8 cellular contexts compared by ENCODE assay signal in genomic region chr10:14010083-14010551, GRCh38.
DNase-seq lines count a peak whose midpoint lies in the region; ATAC-seq lines count a peak whose summit lies in the region.

No MANE protein-coding gene starts in this region.

- H2BK120ac ChIP-seq in mesenchymal stem cell (ENCODE audit: low read depth, low read length) = no peak overlapping the region

- peak overlapping the region in 1 of 2 experiments; percentile 87 for H2BK12ac ChIP-seq in mesenchymal stem cell (ENCODE audit: low read length in 2 of 2)

- peaks cover 32 to 38% (median 35%) of the 10 kb centered on the region in 10 experiments for H3K4me1 ChIP-seq in BLaER1 treated with 17β-estradiol and CSF1 and Interleukin-3, amounts not matched to agents 10 nM and 100 nM
- peaks cover 2% of the 10 kb centered on the region for H3K4me1 ChIP-seq in mesenchymal stem cell (ENCODE audit: control insufficient read depth, insufficient read depth, low read depth, low read length)

- peak overlapping the region in 1 of 2 experiments; percentile 88 for H3K4ac ChIP-seq in mesenchymal stem cell (ENCODE audit: low read depth in 1 of 2, low read length in 2 of 2)

- H3K18ac ChIP-seq in mesenchymal stem cell (ENCODE audit: low read depth in 1 of 2, low read length in 2 of 2) = peak overlapping the region in 1 of 2 experiments; percentile 55

- peak overlapping the region; percentile 63 to 92 (median 77) for H3K4me2 ChIP-seq in BLaER1 treated with 17β-estradiol and CSF1 and Interleukin-3, amounts not matched to agents 10 nM and 100 nM
- H3K4me2 ChIP-seq in mesenchymal stem cell (ENCODE audit: low read length, poor library complexity, severe bottlenecking) = peak overlapping the region; percentile 74

- DNase-seq in astrocyte of the hippocampus (ENCODE audit: low read depth, low spot score) (peak; percentile 60), mesenchymal stem cell (peak; percentile 58), NCI-H2081 (lab: John Stamatoyannopoulos, UW) (no peak), hypothalamus (lab: John Stamatoyannopoulos, UW) (no peak)

- no peak overlapping the region for H3K14ac ChIP-seq in mesenchymal stem cell (ENCODE audit: low read length in 2 of 2)

- H3K9ac ChIP-seq in BLaER1 treated with 17β-estradiol and CSF1 and Interleukin-3, amounts not matched to agents 10 nM and 100 nM = peak overlapping the region in 2 of 11 experiments; percentile 19 to 39; a peak in 2 of 22 replicates
- H3K9ac ChIP-seq in mesenchymal stem cell (ENCODE audit: low read length) = peak overlapping the region; percentile 88

- WGBS in mesenchymal stem cell = 25% methylated on average over 5 of the region's 6 CpGs

- no peak overlapping the region for H3K4me3 ChIP-seq in BLaER1 treated with 17β-estradiol and CSF1 and Interleukin-3, amounts not matched to agents 10 nM and 100 nM
- H3K4me3 ChIP-seq in mesenchymal stem cell (ENCODE audit: insufficient read depth in 1 of 2, low read depth in 1 of 2, low read length in 2 of 2) = peak overlapping the region in 1 of 2 experiments; percentile 81

- H3K79me1 ChIP-seq in mesenchymal stem cell (replicated peaks; ENCODE audit: low read length, poor library complexity, severe bottlenecking) = peaks cover 8% of the 10 kb centered on the region

- no peak overlapping the region for H2BK5ac ChIP-seq in mesenchymal stem cell (ENCODE audit: low read depth, low read length, poor library complexity, severe bottlenecking)

- no peak overlapping the region for H2AK5ac ChIP-seq in mesenchymal stem cell (ENCODE audit: low read length, severe bottlenecking)

- H2AFZ ChIP-seq in mesenchymal stem cell (ENCODE audit: low read depth, low read length) = no peak overlapping the region

- H4K20me1 ChIP-seq in BLaER1 treated with 17β-estradiol and CSF1 and Interleukin-3, amounts not matched to agents 10 nM and 100 nM = no peaks in the 10 kb centered on the region

- H3K27ac ChIP-seq in BLaER1 treated with 17β-estradiol and CSF1 and Interleukin-3, amounts not matched to agents 10 nM and 100 nM = peak overlapping the region in 3 of 11 experiments; percentile 11 to 31 (median 21); a peak in 3 of 22 replicates
- peak overlapping the region; percentile 70 for H3K27ac ChIP-seq in mesenchymal stem cell (ENCODE audit: low read length, poor library complexity, severe bottlenecking)

- H3K23ac ChIP-seq in mesenchymal stem cell (ENCODE audit: low read length in 2 of 2) = no peak overlapping the region

- no peaks in the 10 kb centered on the region for H3K9me3 ChIP-seq in BLaER1 treated with 17β-estradiol and CSF1 and Interleukin-3, amounts not matched to agents 10 nM and 100 nM (replicated peaks in 1 of 11)
- H3K9me3 ChIP-seq in mesenchymal stem cell (ENCODE audit: control insufficient read depth, low read length) = no peaks in the 10 kb centered on the region

- H4K91ac ChIP-seq in mesenchymal stem cell (ENCODE audit: low read length) = no peak overlapping the region

- no peak overlapping the region for H2BK15ac ChIP-seq in mesenchymal stem cell (ENCODE audit: low read depth, poor library complexity, severe bottlenecking)

- H4K8ac ChIP-seq in mesenchymal stem cell (ENCODE audit: low read length) = no peak overlapping the region

- H3K36me3 ChIP-seq in BLaER1 treated with 17β-estradiol and CSF1 and Interleukin-3, amounts not matched to agents 10 nM and 100 nM = no peaks in the 10 kb centered on the region
- H3K36me3 ChIP-seq in mesenchymal stem cell (ENCODE audit: control insufficient read depth in 1 of 2, insufficient read depth in 2 of 2, low read depth in 1 of 2, low read length in 2 of 2) = no peaks in the 10 kb centered on the region

- ATAC-seq in HG02885 (IDR thresholded peaks at IDR 0.05; ENCODE audit: poor library complexity, unreplicated experiment) = peak; percentile 25
- ATAC-seq in GM21786 (IDR thresholded peaks at IDR 0.05; ENCODE audit: unreplicated experiment) = no peak
- no peak for ATAC-seq in HG02840 (IDR thresholded peaks at IDR 0.05; ENCODE audit: low FRiP score, unreplicated experiment)

- H3K27me3 ChIP-seq in BLaER1 treated with 17β-estradiol and CSF1 and Interleukin-3, amounts not matched to agents 10 nM and 100 nM = no peaks in the 10 kb centered on the region; a peak in 1 of 22 replicates
- no peaks in the 10 kb centered on the region for H3K27me3 ChIP-seq in mesenchymal stem cell (ENCODE audit: control insufficient read depth in 1 of 2, insufficient read depth in 1 of 2, low read length in 2 of 2)

Comparison
In these comparisons a context has a peak if more than half of its experiments do, and no peak if none do; other contexts are left out.
1. DNase-seq: peak in astrocyte of the hippocampus (single experiment) and mesenchymal stem cell (single experiment); none in NCI-H2081 (0 of 2) and hypothalamus (0 of 51).